18 cellular contexts compared by ENCODE assay signal in genomic region chr11:46547579-46547978, GRCh38. TPM values are rescaled to one million over a fixed set of nuclear protein-coding genes. Genes with fewer than 3 reads are reported as not detected.
DNase-seq lines count a peak whose midpoint lies in the region; ATAC-seq, FAIRE-seq and TF ChIP-seq lines count a peak whose summit lies in the region.
"Had no signal": no experiment of that assay in that cellular context is flagged by ENCODE, and none has a peak within 500 bp of the region (broad histone marks: within the 10 kb centered on the region; RNA-seq: fewer than 3 reads in every experiment).

No MANE protein-coding gene starts in this region.

- WGBS in endodermal cell (ENCODE audit: insufficient coverage in 1 of 2, insufficient read length in 1 of 2), 2 experiments: 78 to 93% methylated on average over 4 to 5 of the region's 5 CpGs
- WGBS in small intestine, 3 donors: 26 to 55% (median 49%) methylated on average over 5 of the region's 5 CpGs
- WGBS in psoas muscle, 3 donors: 91 to 94% (median 94%) methylated on average over 5 of the region's 5 CpGs

- peaks cover 33% of the 10 kb centered on the region for H3K4me1 Mint-ChIP-seq in endodermal cell
- H3K4me1 Mint-ChIP-seq: CD14-positive monocyte had no signal

- H3K27me3 ChIP-seq in cardiac muscle cell: no peaks in the 10 kb centered on the region
- no peaks in the 10 kb centered on the region for H3K27me3 ChIP-seq in endodermal cell (ENCODE audit: control insufficient read depth, insufficient read depth, low read length, poor library complexity, severe bottlenecking)
- no peaks in the 10 kb centered on the region for H3K27me3 ChIP-seq in small intestine (ENCODE audit: control insufficient read depth in 2 of 2, insufficient read depth in 2 of 2, low read length in 2 of 2)
- no peaks in the 10 kb centered on the region for H3K27me3 ChIP-seq in colonic mucosa
- H3K27me3 ChIP-seq in psoas muscle (ENCODE audit: insufficient read depth in 3 of 3, low read length in 2 of 3): no peaks in the 10 kb centered on the region
- H3K27me3 ChIP-seq: BLaER1 had no signal

- TF ChIP-seq CTCF in cardiac muscle cell (IDR thresholded peaks at IDR 0.05; ENCODE audit: low read depth, low read length): no peak
- TF ChIP-seq CTCF in endodermal cell (conservative IDR thresholded peaks at IDR 0.05): no peak
- no peak for TF ChIP-seq CTCF in colonic mucosa (IDR thresholded peaks at IDR 0.05)
- no peak for TF ChIP-seq CTCF in psoas muscle (IDR thresholded peaks at IDR 0.05)

- H3K27ac ChIP-seq in cardiac muscle cell: peak overlapping the region; percentile 1
- no peak overlapping the region for H3K27ac ChIP-seq in endodermal cell (ENCODE audit: low read depth, low read length)
- no peak overlapping the region for H3K27ac ChIP-seq in small intestine (ENCODE audit: low read depth in 1 of 2, low read length in 1 of 2)
- no peak overlapping the region for H3K27ac ChIP-seq in colonic mucosa
- H3K27ac ChIP-seq in psoas muscle: no peak overlapping the region
- H3K27ac ChIP-seq: BLaER1 had no signal

- no peaks in the 10 kb centered on the region for H3K27me3 Mint-ChIP-seq in endodermal cell (ENCODE audit: insufficient read depth)
- H3K27me3 Mint-ChIP-seq: CD4-positive, alpha-beta memory T cell had no signal

- H3K9me3 ChIP-seq in cardiac muscle cell (ENCODE audit: low read depth): no peaks in the 10 kb centered on the region
- no peaks in the 10 kb centered on the region for H3K9me3 ChIP-seq in endodermal cell (ENCODE audit: control insufficient read depth, low read length)
- no peaks in the 10 kb centered on the region for H3K9me3 ChIP-seq in small intestine (ENCODE audit: control insufficient read depth, low read depth)
- H3K9me3 ChIP-seq in colonic mucosa: no peaks in the 10 kb centered on the region
- H3K9me3 ChIP-seq in psoas muscle: no peaks in the 10 kb centered on the region
- H3K9me3 ChIP-seq: BLaER1 had no signal

- H3K4me1 ChIP-seq in cardiac muscle cell (ENCODE audit: low read depth): peaks cover 4% of the 10 kb centered on the region
- H3K4me1 ChIP-seq in endodermal cell (ENCODE audit: control insufficient read depth, insufficient read depth, low read length): peaks cover 3% of the 10 kb centered on the region
- H3K4me1 ChIP-seq in small intestine (ENCODE audit: control insufficient read depth in 2 of 2, insufficient read depth in 1 of 2, low read depth in 1 of 2, low read length in 1 of 2): peaks cover 0 to 3% of the 10 kb centered on the region in 2 donors
- peaks cover under 1% of the 10 kb centered on the region for H3K4me1 ChIP-seq in colonic mucosa
- H3K4me1 ChIP-seq in psoas muscle: peaks cover 9% of the 10 kb centered on the region
- H3K4me1 ChIP-seq: BLaER1 had no signal

- intact Hi-C loops in left cardiac atrium (cut with DNase I) (no loop called here), colonic mucosa (cut with DNase I) (no loop called here), psoas muscle (cut with DNase I) (no loop called here)

- H3K27ac Mint-ChIP-seq in endodermal cell: peak overlapping the region; percentile 52
- H3K27ac Mint-ChIP-seq: CD14-positive monocyte had no signal

- FAIRE-seq in small intestine (lab: Jason Lieb, UNC): no peak
- FAIRE-seq: HTR-8/SVneo had no signal

- no peak overlapping the region for H3K4me3 ChIP-seq in cardiac muscle cell
- no peak overlapping the region for H3K4me3 ChIP-seq in endodermal cell (ENCODE audit: low read length)
- H3K4me3 ChIP-seq in small intestine (ENCODE audit: low read depth in 1 of 2, low read length in 2 of 2): no peak overlapping the region
- no peak overlapping the region for H3K4me3 ChIP-seq in colonic mucosa
- H3K4me3 ChIP-seq in psoas muscle: no peak overlapping the region
- H3K4me3 ChIP-seq: BLaER1 had no signal

- H3K9me3 Mint-ChIP-seq in endodermal cell: no peaks in the 10 kb centered on the region
- H3K9me3 Mint-ChIP-seq: CD14-positive monocyte; CD4-positive, alpha-beta memory T cell had no signal

- DNase-seq in cardiac muscle cell (ENCODE audit: low read depth in 1 of 2, low spot score in 1 of 2) (no peak), left cardiac atrium (no peak), endodermal cell (no peak), small intestine (peak; percentile 36), NCI-H1694 (lab: John Stamatoyannopoulos, UW) (no peak), colonic mucosa (no peak), psoas muscle (no peak)
- DNase-seq: 8988T; Calu3; CD4-positive, alpha-beta memory T cell; DMS79 treated with DMSO at 0.1 percent for 48 hours; GF-D8; GOT3; H7; IMR-90 had no signal

- ATAC-seq in left cardiac atrium: no peak
- ATAC-seq in psoas muscle: no peak

- H3K9ac ChIP-seq in endodermal cell (ENCODE audit: extremely low read depth, low read length, poor library complexity, severe bottlenecking): no peak overlapping the region
- H3K9ac ChIP-seq in colonic mucosa (ENCODE audit: low read depth in 2 of 2, low read length in 2 of 2): no peak overlapping the region
- H3K9ac ChIP-seq: BLaER1 had no signal

- H3K4me3 Mint-ChIP-seq in endodermal cell: no peak overlapping the region
- H3K4me3 Mint-ChIP-seq: CD14-positive monocyte; CD4-positive, alpha-beta memory T cell had no signal

- peaks cover 49% of the 10 kb centered on the region for H3K36me3 Mint-ChIP-seq in endodermal cell (ENCODE audit: low read depth)

- peaks cover 33% of the 10 kb centered on the region for H3K36me3 ChIP-seq in cardiac muscle cell
- H3K36me3 ChIP-seq in endodermal cell (ENCODE audit: control insufficient read depth, insufficient read depth, low read length): peaks cover 53% of the 10 kb centered on the region
- H3K36me3 ChIP-seq in small intestine (ENCODE audit: control insufficient read depth in 2 of 2, insufficient read depth in 2 of 2, low read length in 2 of 2): peaks cover 5 to 15% of the 10 kb centered on the region in 2 donors
- H3K36me3 ChIP-seq in colonic mucosa: no peaks in the 10 kb centered on the region
- peaks cover 0 to 55% of the 10 kb centered on the region in 2 donors for H3K36me3 ChIP-seq in psoas muscle (ENCODE audit: insufficient read depth in 1 of 2, low read depth in 1 of 2)

RNA-seq across cellular contexts. Expression of gene AMBRA1, which starts 46.2 kb away (rescaled TPM):
- total RNA-seq in cardiac muscle cell: 27.7 and 52.7 TPM in 2 replicates
- polyA plus RNA-seq in cardiac muscle cell: 10.5 and 12.8 TPM in 2 replicates
- 10 to 100 TPM; 14.9 to 20.1 TPM for total RNA-seq in left cardiac atrium
- total RNA-seq in endodermal cell: 10 to 100 TPM; 54.5 to 67.8 TPM
- polyA plus RNA-seq in endodermal cell (2013, experiment 1 of 2): 22.4 TPM
- polyA plus RNA-seq in endodermal cell (2013, experiment 2 of 2): 22.5 TPM
- polyA plus RNA-seq in small intestine: 10 to 100 TPM in 1 of 3 donors, 1 to 10 TPM in 2; 7.8 to 15.8 (median 9.4) TPM
- total RNA-seq in colonic mucosa: 10 to 100 TPM; 32.7 to 33.8 TPM
- 10 to 100 TPM; 10.8 to 23.5 (median 18.5) TPM for total RNA-seq in psoas muscle
- 10 to 100 TPM in 1 of 3 donors, 1 to 10 TPM in 2; 5.1 to 10.8 (median 5.3) TPM for polyA plus RNA-seq in psoas muscle
